In the genomic region with DNA sequence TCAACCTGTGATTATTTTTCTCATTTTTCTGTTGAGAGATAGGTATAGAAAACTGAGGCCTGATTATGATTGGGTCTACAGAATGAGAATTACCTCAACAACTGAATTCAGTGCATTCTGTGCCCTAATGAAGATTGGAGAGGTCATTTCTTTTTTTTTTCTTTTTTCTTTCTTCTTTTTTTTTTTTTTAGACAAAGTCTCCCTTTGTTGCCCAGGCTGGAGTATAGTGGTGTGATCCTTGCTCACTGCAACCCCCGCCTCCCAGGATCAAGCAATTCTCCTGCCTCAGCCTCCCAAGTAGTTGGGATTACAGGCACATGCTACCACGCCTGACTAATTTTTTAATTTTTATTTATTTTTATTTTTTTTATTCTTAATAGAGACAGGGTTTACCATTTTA, we compare ENCODE assay signal across 23 cellular contexts.
"Had no signal": no experiment of that assay in that cellular context is flagged by ENCODE, and none has a peak within 500 bp of the region (broad histone marks: within the 10 kb centered on the region; RNA-seq: fewer than 3 reads in every experiment).

No MANE protein-coding gene starts in this region.

- H3K4me3 ChIP-seq: hepatocyte, lower lobe of right lung, ovary, right atrium auricular region, right lobe of liver, smooth muscle cell, thoracic aorta, tibial artery, upper lobe of right lung had no signal

- H3K27ac Mint-ChIP-seq: natural killer cell; nephron progenitor cell; progenitor cell of endocrine pancreas; stimulated activated memory B cell treated with anti-CD40 and anti-IgM and Interleukin-4, amounts not matched to agents 10 μg/mL and 1 μg/mL and 100 μg/mL, for 72 hours; stimulated activated naive CD8-positive, alpha-beta T cell treated with anti-CD3 and anti-CD28 coated beads, Interleukin-15, amount 100 ng/mL, for 72 hours had no signal

- H3K27me3 ChIP-seq: hepatocyte, ovary, right atrium auricular region, right lobe of liver, tibial artery, upper lobe of right lung had no signal

- H3K27me3 Mint-ChIP-seq: progenitor cell of endocrine pancreas; stimulated activated memory B cell treated with anti-CD40 and anti-IgM and Interleukin-4, amounts not matched to agents 10 μg/mL and 1 μg/mL and 100 μg/mL, for 72 hours; stimulated activated naive CD8-positive, alpha-beta T cell treated with anti-CD3 and anti-CD28 coated beads, Interleukin-15, amount 100 ng/mL, for 72 hours had no signal

- ATAC-seq: left cardiac atrium; left lobe of liver; lower lobe of right lung; natural killer cell; right lobe of liver; stimulated activated memory B cell treated with anti-CD40 and anti-IgM and Interleukin-4, amounts not matched to agents 10 μg/mL and 1 μg/mL and 100 μg/mL, for 72 hours; stimulated activated naive CD8-positive, alpha-beta T cell treated with anti-CD3 and anti-CD28 coated beads, Interleukin-15, amount 100 ng/mL, for 72 hours; upper lobe of right lung had no signal

- DNase-seq: left cardiac atrium; lower lobe of right lung; mammary epithelial cell; natural killer cell; nephron progenitor cell; ovary; right lobe of liver; stimulated activated CD4-positive, alpha-beta T cell treated with anti-CD3 and anti-CD28 coated beads, Interleukin-1b, Interleukin-23, amount 100 ng/mL, for 48 hours; stimulated activated CD4-positive, alpha-beta T cell treated with anti-CD3 and anti-CD28 coated beads, Interleukin-2, amount 100 ng/mL, for 48 hours; stimulated activated CD4-positive, alpha-beta T cell treated with anti-CD3 and anti-CD28 coated beads, Interleukin-4, amount 100 ng/mL, for 4 hours; stimulated activated CD8-positive, alpha-beta memory T cell treated with anti-CD3 and anti-CD28 coated beads, Interleukin-4, amount 100 ng/mL, for 48 hours; stimulated activated naive CD4-positive, alpha-beta T cell treated with Interleukin-2 at 50 U/mL for 16 hours; stimulated activated naive CD8-positive, alpha-beta T cell treated with anti-CD3 and anti-CD28 coated beads, Interleukin-15, amount 100 ng/mL, for 72 hours; tibial artery; trophoblast cell; upper lobe of right lung had no signal

- H3K27ac ChIP-seq: hepatocyte, lower lobe of right lung, ovary, right atrium auricular region, right lobe of liver, thoracic aorta, tibial artery, upper lobe of right lung had no signal

- H3K9me3 Mint-ChIP-seq: natural killer cell had no signal

- H3K4me3 Mint-ChIP-seq: natural killer cell; nephron progenitor cell; stimulated activated memory B cell treated with anti-CD40 and anti-IgM and Interleukin-4, amounts not matched to agents 10 μg/mL and 1 μg/mL and 100 μg/mL, for 72 hours; stimulated activated naive CD8-positive, alpha-beta T cell treated with anti-CD3 and anti-CD28 coated beads, Interleukin-15, amount 100 ng/mL, for 72 hours had no signal

- H3K36me3 Mint-ChIP-seq: natural killer cell; stimulated activated memory B cell treated with anti-CD40 and anti-IgM and Interleukin-4, amounts not matched to agents 10 μg/mL and 1 μg/mL and 100 μg/mL, for 72 hours had no signal

- H3K36me3 ChIP-seq: lower lobe of right lung, ovary, right atrium auricular region, right lobe of liver, thoracic aorta, tibial artery, upper lobe of right lung had no signal

- H3K9me3 ChIP-seq: lower lobe of right lung, ovary, right atrium auricular region, right lobe of liver, thoracic aorta, tibial artery, upper lobe of right lung had no signal

- H3K4me1 ChIP-seq: lower lobe of right lung, right atrium auricular region, right lobe of liver, upper lobe of right lung had no signal
